In genomic region chr10:3769511-3769910, GRCh38 we compare ENCODE assay signal across 22 cellular contexts.
"Had no signal": no experiment of that assay in that cellular context is flagged by ENCODE, and none has a peak within 500 bp of the region (broad histone marks: within the 10 kb centered on the region; RNA-seq: fewer than 3 reads in every experiment).

No MANE protein-coding gene starts in this region.

- H3K4me3 ChIP-seq: colonic mucosa, gastroesophageal sphincter, heart left ventricle, tibial artery, uterus had no signal

- H3K27ac ChIP-seq: brain microvascular endothelial cell, colonic mucosa, gastroesophageal sphincter, tibial artery, uterus had no signal

- H3K9me3 Mint-ChIP-seq: activated B cell treated with CpG ODN at 0.5 μM for 24 hours; activated CD8-positive, alpha-beta T cell treated with anti-CD3 and anti-CD28 coated beads for 36 hours; activated naive CD4-positive, alpha-beta T cell treated with anti-CD3 and anti-CD28 coated beads for 36 hours; activated naive CD8-positive, alpha-beta T cell treated with anti-CD3 and anti-CD28 coated beads, Interleukin-2, amount 50 U/mL, for 24 hours; activated T-cell treated with anti-CD3 and anti-CD28 coated beads, Interleukin-2, amount 50 U/mL, for 24 hours; neural crest cell had no signal

- H3K27me3 Mint-ChIP-seq: activated B cell treated with CpG ODN at 0.5 μM for 24 hours; activated CD8-positive, alpha-beta T cell treated with anti-CD3 and anti-CD28 coated beads for 36 hours; activated naive CD8-positive, alpha-beta T cell treated with anti-CD3 and anti-CD28 coated beads, Interleukin-2, amount 50 U/mL, for 24 hours; activated T-cell treated with anti-CD3 and anti-CD28 coated beads, Interleukin-2, amount 50 U/mL, for 24 hours had no signal

- H3K4me3 Mint-ChIP-seq: activated B cell treated with CpG ODN at 0.5 μM for 24 hours; activated CD8-positive, alpha-beta T cell treated with anti-CD3 and anti-CD28 coated beads for 36 hours; activated naive CD4-positive, alpha-beta T cell treated with anti-CD3 and anti-CD28 coated beads for 36 hours; activated naive CD8-positive, alpha-beta T cell treated with anti-CD3 and anti-CD28 coated beads, Interleukin-2, amount 50 U/mL, for 24 hours; activated T-cell treated with anti-CD3 and anti-CD28 coated beads, Interleukin-2, amount 50 U/mL, for 24 hours; neural crest cell had no signal

- DNase-seq: activated B cell treated with CpG ODN at 0.5 μM for 24 hours; activated CD4-positive, alpha-beta T cell treated with anti-CD3 and anti-CD28 coated beads for 4 hours; activated CD8-positive, alpha-beta T cell treated with anti-CD3 and anti-CD28 coated beads for 36 hours; activated naive CD4-positive, alpha-beta T cell treated with anti-CD3 and anti-CD28 coated beads for 36 hours; activated naive CD8-positive, alpha-beta T cell treated with anti-CD3 and anti-CD28 coated beads, Interleukin-2, amount 50 U/mL, for 24 hours; activated T-cell treated with anti-CD3 and anti-CD28 coated beads, Interleukin-2, amount 50 U/mL, for 24 hours; aorta; brain microvascular endothelial cell; central memory CD4-positive, alpha-beta T cell; colonic mucosa; heart left ventricle; kidney; mammary epithelial cell; midbrain; stimulated activated CD4-positive, alpha-beta T cell treated with anti-CD3 and anti-CD28 coated beads, Interleukin-2, amount 100 ng/mL, for 24 hours; stimulated activated naive CD8-positive, alpha-beta T cell treated with anti-CD3 and anti-CD28 coated beads, Interleukin-15, Interleukin-2, amounts not matched to agents 100 U/mL and 50 U/mL, for 24 hours; substantia nigra; tibial artery had no signal

- H3K27ac Mint-ChIP-seq: activated B cell treated with CpG ODN at 0.5 μM for 24 hours; activated CD8-positive, alpha-beta T cell treated with anti-CD3 and anti-CD28 coated beads for 36 hours; activated naive CD4-positive, alpha-beta T cell treated with anti-CD3 and anti-CD28 coated beads for 36 hours; activated naive CD8-positive, alpha-beta T cell treated with anti-CD3 and anti-CD28 coated beads, Interleukin-2, amount 50 U/mL, for 24 hours; activated T-cell treated with anti-CD3 and anti-CD28 coated beads, Interleukin-2, amount 50 U/mL, for 24 hours; progenitor cell of endocrine pancreas had no signal
